ENCODE assay signal across 11 cellular contexts in genomic region chr5:180187767-180188166, GRCh38. TPM values are rescaled to one million over a fixed set of nuclear protein-coding genes. Genes with fewer than 3 reads are reported as not detected.
"Had no signal": no experiment of that assay in that cellular context is flagged by ENCODE, and none has a peak within 500 bp of the region (broad histone marks: within the 10 kb centered on the region; RNA-seq: fewer than 3 reads in every experiment).

No MANE protein-coding gene starts in this region.

- H2AFZ ChIP-seq: GM23248, GM23338 had no signal

- H3K27ac Mint-ChIP-seq: GM23338, H9, HFFc6 had no signal

- H3K4me2 ChIP-seq: GM23338 had no signal

- FAIRE-seq: H1, H54 had no signal

- H3K4me3 ChIP-seq: GM23248, GM23338, HAP-1 had no signal

- H3K27ac ChIP-seq: GM23248 had no signal

- H3K4me1 Mint-ChIP-seq: GM23338, H9 had no signal

- H3K36me3 ChIP-seq: HAP-1 had no signal

- DNase-seq: GM23248, GOT3, H7, H9, HCEC 1CT, HFFc6 had no signal

- H3K4me1 ChIP-seq: HAP-1 had no signal

- H3K4me3 Mint-ChIP-seq: GM23338, H9, HFFc6 had no signal

- H3K9ac ChIP-seq: GM23248 had no signal

- ATAC-seq: GM23338, HCT116 had no signal

RNA-seq across cellular contexts. Expression of gene RASGEF1C, which starts 21.2 kb away (rescaled TPM):
- total RNA-seq: GM23248, HFFc6 had no signal
- polyA plus RNA-seq: GM23248 had no signal
